In the genomic region with DNA sequence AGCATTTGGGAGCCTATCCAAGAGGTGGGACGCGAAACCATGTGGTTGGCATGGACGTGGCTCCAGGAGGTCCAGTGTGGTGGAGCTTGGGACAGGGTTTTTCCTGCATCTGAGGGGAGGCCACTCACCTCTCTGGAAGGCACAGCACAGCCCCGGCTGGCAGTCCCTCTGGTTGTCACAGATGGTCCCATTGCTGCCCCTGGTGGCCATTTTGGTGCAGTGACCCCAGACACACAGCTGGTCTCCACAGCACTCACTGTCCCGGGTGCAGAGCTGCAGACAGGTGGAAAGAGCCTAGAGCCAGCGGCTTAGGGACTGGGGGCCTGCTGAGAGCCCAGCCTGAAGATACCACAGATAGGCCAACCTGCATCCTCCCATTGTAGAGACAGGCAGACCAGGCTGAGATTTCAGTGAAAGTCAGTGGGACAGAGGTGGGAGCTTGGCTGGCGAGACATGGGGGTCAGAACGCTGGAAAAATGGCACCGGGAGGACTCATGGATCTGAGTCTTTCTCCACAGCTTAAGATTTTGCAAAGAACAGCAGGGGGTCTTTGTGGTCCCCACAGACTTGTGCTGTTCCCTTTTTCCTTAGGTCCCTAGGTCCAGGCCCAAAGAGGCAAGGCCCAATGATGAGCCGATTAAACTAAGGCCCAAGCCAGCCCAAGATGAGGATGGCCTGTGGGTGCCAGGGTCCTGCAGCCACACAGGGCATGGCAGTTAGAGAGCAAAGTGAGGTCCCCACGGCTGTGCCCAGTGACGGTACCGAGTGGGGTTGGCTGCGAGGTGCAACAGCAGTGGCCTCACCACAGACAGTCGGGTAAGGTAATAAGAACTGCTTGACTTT, we compare ENCODE assay signal across 8 cellular contexts. TPM values are rescaled to one million over a fixed set of nuclear protein-coding genes. Genes with fewer than 3 reads are reported as not detected.
DNase-seq lines count a peak whose midpoint lies in the region; ATAC-seq, FAIRE-seq and TF ChIP-seq lines count a peak whose summit lies in the region.

No MANE protein-coding gene starts in this region.

- no peaks in the 10 kb centered on the region for H3K27me3 Mint-ChIP-seq in activated T-cell treated with anti-CD3 and anti-CD28 coated beads, Interleukin-2, amount 50 U/mL, for 4 hours (ENCODE audit: low read depth)

- no peak for FAIRE-seq in frontal cortex (lab: Jason Lieb, UNC)

- H3K4me1 ChIP-seq in OCI-LY7 (ENCODE audit: insufficient read depth, low read length, poor library complexity, severe bottlenecking) (no peaks in the 10 kb centered on the region), trophoblast cell (ENCODE audit: control insufficient read depth in 1 of 2, insufficient read depth in 2 of 2, low read length in 2 of 2) (peaks cover 0 to 2% of the 10 kb centered on the region in 2 experiments), uterus (peaks cover 0 to 3% of the 10 kb centered on the region in 2 donors)

- H3K4me3 Mint-ChIP-seq in activated T-cell treated with anti-CD3 and anti-CD28 coated beads, Interleukin-2, amount 50 U/mL, for 4 hours = no peak overlapping the region

- no peak overlapping the region for H3K18ac ChIP-seq in trophoblast cell (ENCODE audit: low read length)

- no peaks in the 10 kb centered on the region for H3K9me3 Mint-ChIP-seq in activated T-cell treated with anti-CD3 and anti-CD28 coated beads, Interleukin-2, amount 50 U/mL, for 4 hours

- H2AK5ac ChIP-seq in trophoblast cell (ENCODE audit: low read length) = no peak overlapping the region

- no peaks in the 10 kb centered on the region for H3K79me1 ChIP-seq in trophoblast cell (ENCODE audit: low read length)

- H3K36me3 ChIP-seq in OCI-LY7 (ENCODE audit: insufficient read depth, low read length) (no peaks in the 10 kb centered on the region), trophoblast cell (ENCODE audit: control insufficient read depth in 1 of 2, insufficient read depth in 2 of 2, low read length in 2 of 2) (peaks cover 35 to 47% of the 10 kb centered on the region in 2 experiments), uterus (no peaks in the 10 kb centered on the region)

- no TSS peak for BruUV-seq in OCI-LY7 (replicated peaks; lab: Mats Ljungman, UMichigan)

- H2BK5ac ChIP-seq in trophoblast cell (ENCODE audit: low read depth, low read length, poor library complexity) = no peak overlapping the region

- H3K27ac ChIP-seq in OCI-LY7 (ENCODE audit: low read depth, low read length, poor library complexity, severe bottlenecking) (no peak overlapping the region), trophoblast cell (ENCODE audit: low read depth, low read length) (no peak overlapping the region), uterus (no peak overlapping the region)

- H3K79me2 ChIP-seq in OCI-LY7 (ENCODE audit: insufficient read depth, low read depth, low read length) (no peaks in the 10 kb centered on the region), trophoblast cell (ENCODE audit: control insufficient read depth, insufficient read depth, low read length, poor library complexity) (no peaks in the 10 kb centered on the region)

- no peaks in the 10 kb centered on the region for H4K20me1 ChIP-seq in OCI-LY7 (ENCODE audit: insufficient read depth, low read length)

- H3K36me3 Mint-ChIP-seq in activated T-cell treated with anti-CD3 and anti-CD28 coated beads, Interleukin-2, amount 50 U/mL, for 4 hours (ENCODE audit: insufficient read depth) = no peaks in the 10 kb centered on the region

- H4K91ac ChIP-seq in trophoblast cell (ENCODE audit: low read depth, low read length) = no peak overlapping the region

- intact Hi-C loops in OCI-LY7 (cut with micrococcal nuclease; ENCODE audit: unreplicated experiment) (loop anchor here (2.0 kb wide), 1 partner anchor 168 kb away; no protein-coding TSS in a partner anchor), uterus (cut with DNase I; ENCODE audit: low total_unique reads) (no loop called here)

- H2AFZ ChIP-seq in OCI-LY7 (ENCODE audit: low read length) = no peak overlapping the region
- no peak overlapping the region for H2AFZ ChIP-seq in trophoblast cell (ENCODE audit: insufficient read depth, low read length, poor library complexity)

- H3K9me2 ChIP-seq in OCI-LY7 (ENCODE audit: insufficient read depth, low read length) = no peaks in the 10 kb centered on the region

- H3K9ac ChIP-seq in trophoblast cell (ENCODE audit: low read length) = no peak overlapping the region

- H4K12ac ChIP-seq in trophoblast cell (ENCODE audit: low read depth, low read length) = no peak overlapping the region

- ATAC-seq in GM19324 (IDR thresholded peaks at IDR 0.05; ENCODE audit: low FRiP score, unreplicated experiment) (peak; percentile 84), HG03378 (IDR thresholded peaks at IDR 0.05; ENCODE audit: unreplicated experiment) (peak; percentile 83)
- peak; percentile 89 to 93 for ATAC-seq in activated T-cell treated with anti-CD3 and anti-CD28 coated beads, Interleukin-2, amount 50 U/mL, for 4 hours

- H3K4me3 ChIP-seq in OCI-LY7 (ENCODE audit: low read depth, low read length, poor library complexity, severe bottlenecking) (no peak overlapping the region), trophoblast cell (ENCODE audit: low read depth, low read length) (no peak overlapping the region), uterus (no peak overlapping the region)

- peaks cover 5% of the 10 kb centered on the region for H3K4me1 Mint-ChIP-seq in activated T-cell treated with anti-CD3 and anti-CD28 coated beads, Interleukin-2, amount 50 U/mL, for 4 hours (ENCODE audit: low read depth)

- TF ChIP-seq CTCF in OCI-LY7 (conservative IDR thresholded peaks at IDR 0.05; ENCODE audit: low read length) (peak; percentile 80), uterus (IDR thresholded peaks at IDR 0.05) (peak; percentile 27 to 56 (median 54))

- no peak overlapping the region for H3K23ac ChIP-seq in trophoblast cell (ENCODE audit: low read length)

- no peak overlapping the region for H2BK12ac ChIP-seq in trophoblast cell (ENCODE audit: low read length)

- H3K4ac ChIP-seq in trophoblast cell (ENCODE audit: low read depth, low read length) = no peak overlapping the region

- CTCF ChIA-PET in OCI-LY7 (lab: Charles Lee; ENCODE audit: unreplicated experiment) = interaction anchor here (0.7 to 0.9 kb wide), 2 partner anchors 11 to 24 kb away, joined by 3 read pairs; no protein-coding TSS in a partner anchor

- H3K27me3 ChIP-seq in trophoblast cell (ENCODE audit: insufficient read depth, low read length) (no peaks in the 10 kb centered on the region), uterus (no peaks in the 10 kb centered on the region)

- POLR2A ChIA-PET in OCI-LY7 (lab: Charles Lee) = interaction anchor here (0.6 kb wide), 1 partner anchor 641 kb away, joined by 3 read pairs; no protein-coding TSS in a partner anchor

- H3K14ac ChIP-seq in trophoblast cell (ENCODE audit: low read length) = no peak overlapping the region

- no peaks in the 10 kb centered on the region for H3K9me3 ChIP-seq in OCI-LY7 (ENCODE audit: low read length)
- H3K9me3 ChIP-seq in trophoblast cell (ENCODE audit: insufficient read depth, low read depth, low read length) = peaks cover 2% of the 10 kb centered on the region
- no peaks in the 10 kb centered on the region for H3K9me3 ChIP-seq in uterus

- TF ChIP-seq POLR2A in uterus (IDR thresholded peaks at IDR 0.05) = peak in 1 of 2 donors; percentile 15

- no peak overlapping the region for H3K4me2 ChIP-seq in OCI-LY7 (ENCODE audit: low read length)
- no peak overlapping the region for H3K4me2 ChIP-seq in trophoblast cell (ENCODE audit: low read length)

- no peak overlapping the region for H4K8ac ChIP-seq in trophoblast cell (ENCODE audit: low read depth, low read length)

- DNase-seq in COLO668 (lab: John Stamatoyannopoulos, UW; ENCODE audit: unreplicated experiment) = peak; percentile 73
- peak; percentile 64 for DNase-seq in OCI-LY7 (ENCODE audit: low spot score)
- peak; percentile 52 for DNase-seq in activated T-cell treated with anti-CD3 and anti-CD28 coated beads, Interleukin-2, amount 50 U/mL, for 4 hours
- peak; percentile 18 to 64 for DNase-seq in frontal cortex (ENCODE audit: low spot score in 2 of 2)
- DNase-seq in trophoblast cell = peak; percentile 79 to 90
- DNase-seq in uterus = peak; percentile 52 to 58

- H2BK120ac ChIP-seq in trophoblast cell (ENCODE audit: insufficient read depth, low read length, poor library complexity) = no peak overlapping the region

- WGBS in trophoblast cell (ENCODE audit: extremely low coverage, insufficient coverage, insufficient read length) = no CpG with 5 or more reads among the region's 15 CpGs

RNA-seq across cellular contexts. Expression of a gene that starts 41.4 kb away (rescaled TPM):
- not detected in 2 replicates for total RNA-seq in OCI-LY7 (2014; rRNA removed; shearing (Covaris generic))
- total RNA-seq in OCI-LY7 (2022) (not detected in 2 replicates), frontal cortex (225 TPM), uterus (100 to 1,000 TPM in 2 of 4 donors, 10 to 100 TPM in 2; 26.4 to 151 (median 99.0) TPM)
- under 1 TPM; 0.34 to 0.51 (median 0.35) TPM for total RNA-seq in activated T-cell treated with anti-CD3 and anti-CD28 coated beads, Interleukin-2, amount 50 U/mL, for 4 hours
- polyA plus RNA-seq in trophoblast cell (2013) = 41.2 and 42.2 TPM in 2 replicates

Comparison
In these comparisons a context has a peak if more than half of its experiments do, and no peak if none do; other contexts are left out.
1. RNA of a gene that starts 41.4 kb away (total RNA-seq): 225 TPM in frontal cortex (single experiment) and 26.4 to 151 TPM in uterus; 0.34 to 0.51 TPM in activated T-cell treated with anti-CD3 and anti-CD28 coated beads, Interleukin-2, amount 50 U/mL, for 4 hours and not detected in OCI-LY7; every median in the first group is over 10 times any median in the second.
2. Peak in every context shown above with its lines, with median percentiles within 50 percentile points of each other: DNase-seq and ATAC-seq.